1 cellular context compared by ENCODE assay signal in the genomic region with DNA sequence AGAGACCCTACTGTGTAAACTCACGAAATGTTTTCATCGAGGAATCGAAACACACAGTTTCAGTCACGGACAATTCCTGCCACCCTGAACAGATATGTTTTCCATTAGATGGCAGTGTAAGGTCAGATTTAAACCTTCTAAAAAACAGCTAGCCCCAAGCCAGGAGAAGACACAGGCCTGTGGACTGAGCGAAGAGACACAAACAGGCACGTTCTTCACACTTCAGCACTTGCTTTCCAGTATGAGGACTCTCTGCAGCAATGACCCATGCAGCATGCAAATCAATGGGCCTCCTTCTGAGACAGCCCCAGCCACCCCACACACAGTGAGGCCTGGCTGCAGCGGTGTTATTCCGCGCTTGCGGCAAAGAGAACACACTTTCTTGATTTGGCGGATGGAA.
TF ChIP-seq lines count a peak whose summit lies in the region.

No MANE protein-coding gene starts in this region.

TF ChIP-seq in HepG2, 621 proteins besides CTCF, POLR2A, EP300 and RAD21 (continued from another document):
- no peak for TF ChIP-seq ZNF318 (CRISPR knock-in tag; IDR thresholded peaks at IDR 0.05)
- peak; percentile 49 for TF ChIP-seq STAG1 (CRISPR knock-in tag; IDR thresholded peaks at IDR 0.05)
- TF ChIP-seq ZNF740 (CRISPR knock-in tag; IDR thresholded peaks at IDR 0.05), result no peak
- TF ChIP-seq, protein P1, sequence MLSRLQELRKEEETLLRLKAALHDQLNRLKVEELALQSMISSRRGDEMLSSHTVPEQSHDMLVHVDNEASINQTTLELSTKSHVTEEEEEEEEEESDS (CRISPR knock-in tag; IDR thresholded peaks at IDR 0.05; ENCODE audit: borderline replicate concordance), result no peak
- TF ChIP-seq ATRX (CRISPR knock-in tag; IDR thresholded peaks at IDR 0.05; ENCODE audit: borderline replicate concordance), result no peak
- no peak for TF ChIP-seq SOX5 (CRISPR knock-in tag; IDR thresholded peaks at IDR 0.05; ENCODE audit: borderline replicate concordance)
- no peak for TF ChIP-seq ATF7-NPFF (CRISPR knock-in tag; IDR thresholded peaks at IDR 0.05; ENCODE audit: low read depth)
